ENCODE assay signal across 10 cellular contexts in genomic region chr10:103197177-103197576, GRCh38. TPM values are rescaled to one million over a fixed set of nuclear protein-coding genes. Genes with fewer than 3 reads are reported as not detected.
DNase-seq lines count a peak whose midpoint lies in the region; ATAC-seq and TF ChIP-seq lines count a peak whose summit lies in the region.
"Had no signal": no experiment of that assay in that cellular context is flagged by ENCODE, and none has a peak within 500 bp of the region (broad histone marks: within the 10 kb centered on the region; RNA-seq: fewer than 3 reads in every experiment).

No MANE protein-coding gene starts in this region.

- TF ChIP-seq CTCF in esophagus muscularis mucosa (IDR thresholded peaks at IDR 0.05) (no peak), omental fat pad (IDR thresholded peaks at IDR 0.05) (no peak)

- WGBS in GM23248 (ENCODE audit: low coverage in 1 of 2, low lambda C conversion rate in 2 of 2, missing lambda C conversion rate in 2 of 2), 2 experiments: 37 to 38% methylated on average over 3 of the region's 3 CpGs
- 65% methylated on average over 3 of the region's 3 CpGs for WGBS in esophagus muscularis mucosa

- H3K9me2 ChIP-seq in GM23248 (ENCODE audit: insufficient read depth): no peaks in the 10 kb centered on the region

- peak overlapping the region; percentile 73 for H2AFZ ChIP-seq in GM23248

- H3K4me1 ChIP-seq in GM23248 (ENCODE audit: insufficient read depth) (peaks cover 14% of the 10 kb centered on the region), esophagus muscularis mucosa (peaks cover 11 to 28% (median 22%) of the 10 kb centered on the region in 4 donors)

- intact Hi-C loops in esophagus muscularis mucosa (cut with DNase I): no loop called here

- H3K27me3 ChIP-seq in GM23248 (replicated peaks; ENCODE audit: insufficient read depth) (no peaks in the 10 kb centered on the region), esophagus muscularis mucosa (no peaks in the 10 kb centered on the region)

- H3K9ac ChIP-seq in GM23248: peak overlapping the region; percentile 37

- TF ChIP-seq EP300 in esophagus muscularis mucosa (IDR thresholded peaks at IDR 0.05): no peak

- H3K4me2 ChIP-seq in GM23248 (ENCODE audit: unreplicated experiment): peak overlapping the region; percentile 43

- peaks cover 8% of the 10 kb centered on the region; the same call in 1 of the 2 replicates for H3F3A ChIP-seq in GM23248 (ENCODE audit: insufficient read depth)

- H3K79me2 ChIP-seq in GM23248 (ENCODE audit: insufficient read depth): peaks cover 7% of the 10 kb centered on the region

- no peaks in the 10 kb centered on the region for H4K20me1 ChIP-seq in GM23248 (ENCODE audit: insufficient read depth)

- H3K27ac ChIP-seq in GM23248 (peak overlapping the region; percentile 55), esophagus muscularis mucosa (replicated peaks in 1 of 4) (peak overlapping the region; percentile 1 to 60 (median 42))

- H3K4me3 ChIP-seq in GM23248 (no peak overlapping the region), esophagus muscularis mucosa (no peak overlapping the region)

- in situ Hi-C loops in GM23248 (cut with MboI): no loop called here

- H3K9me3 ChIP-seq in GM23248 (ENCODE audit: low read depth) (no peaks in the 10 kb centered on the region), esophagus muscularis mucosa (no peaks in the 10 kb centered on the region)

- no peak for TF ChIP-seq POLR2A in esophagus muscularis mucosa (IDR thresholded peaks at IDR 0.05; ENCODE audit: low read depth)

- H3K36me3 ChIP-seq in GM23248 (ENCODE audit: low read depth): no peaks in the 10 kb centered on the region
- no peaks in the 10 kb centered on the region for H3K36me3 ChIP-seq in esophagus muscularis mucosa

- peak; percentile 32 for ATAC-seq in omental fat pad (ENCODE audit: low FRiP score)
- ATAC-seq in HG02642 (IDR thresholded peaks at IDR 0.05; ENCODE audit: poor library complexity, unreplicated experiment): no peak
- ATAC-seq in HG03280 (IDR thresholded peaks at IDR 0.05; ENCODE audit: unreplicated experiment): no peak

- DNase-seq in GM23248 (peak; percentile 90), RKO (ENCODE audit: low spot score) (peak; percentile 85), esophagus muscularis mucosa (ENCODE audit: extremely low spot score) (no peak), omental fat pad (ENCODE audit: low spot score) (no peak), HPDE6-E6E7 (ENCODE audit: extremely low spot score) (no peak), cerebellar nuclear complex (lab: John Stamatoyannopoulos, UW) (no peak)

RNA-seq across cellular contexts. Expression of gene NT5C2, which starts 4.1 kb away (rescaled TPM):
- total RNA-seq in GM23248 (2014; rRNA removed; shearing (Covaris generic)): 69.0 and 99.7 TPM in 2 replicates
- 52.6 and 58.2 TPM in 2 replicates for polyA plus RNA-seq in GM23248 (2016; fragmentation: Nextera tagmentation; extraction: Ambion mirVana)
- 10 to 100 TPM; 49.3 to 85.3 (median 66.0) TPM for total RNA-seq in esophagus muscularis mucosa
- 10 to 100 TPM; 46.9 to 94.6 (median 62.8) TPM for total RNA-seq in omental fat pad

RNA-seq across cellular contexts. Expression of gene RPEL1, which starts 48.5 kb away (rescaled TPM):
- total RNA-seq in GM23248 (2014; rRNA removed; shearing (Covaris generic)): not detected in 2 replicates
- polyA plus RNA-seq in GM23248 (2016; fragmentation: Nextera tagmentation; extraction: Ambion mirVana): 0.09 TPM in 1 of 2 replicates, not detected in the other
- total RNA-seq in esophagus muscularis mucosa (under 1 TPM in 1 of 4 donors, not detected in 3; 0.17 TPM), omental fat pad (not detected)
- total RNA-seq: temporal lobe had no signal
- polyA plus RNA-seq: IgD-negative memory B cell had no signal

Comparison
In these comparisons a context has a peak if more than half of its experiments do, and no peak if none do; other contexts are left out.
1. DNase-seq: peak in GM23248 (single experiment) and RKO (single experiment); none in esophagus muscularis mucosa (single experiment), omental fat pad (single experiment), HPDE6-E6E7 (single experiment) and cerebellar nuclear complex (0 of 2).